20 cellular contexts compared by ENCODE assay signal in the genomic region with DNA sequence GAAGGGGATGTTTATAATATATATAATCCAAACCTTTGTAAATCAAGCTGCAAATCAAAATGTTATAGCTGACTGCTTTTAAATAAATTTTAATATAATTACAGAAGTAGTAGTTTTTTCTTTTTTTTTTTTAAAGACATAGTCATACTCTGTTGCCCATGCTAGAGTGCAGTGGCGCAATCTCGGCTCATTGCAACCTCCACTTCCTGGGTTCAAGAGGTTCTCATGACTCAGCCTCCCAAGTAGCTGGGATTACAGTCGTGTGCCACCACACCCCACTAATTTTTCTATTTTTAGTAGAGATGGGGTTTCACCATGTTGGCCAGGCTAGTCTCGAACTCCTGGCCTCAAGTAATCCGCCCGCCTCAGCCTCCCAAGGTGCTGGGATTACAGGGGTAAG.
DNase-seq lines count a peak whose midpoint lies in the region; ATAC-seq and TF ChIP-seq lines count a peak whose summit lies in the region.
"Had no signal": no experiment of that assay in that cellular context is flagged by ENCODE, and none has a peak within 500 bp of the region (broad histone marks: within the 10 kb centered on the region; RNA-seq: fewer than 3 reads in every experiment).

No MANE protein-coding gene starts in this region.

- BruUV-seq in MCF 10A (replicated peaks; lab: Mats Ljungman, UMichigan), result no TSS peak

- no peaks in the 10 kb centered on the region for H3K36me3 ChIP-seq in breast epithelium
- H3K36me3 ChIP-seq: esophagus squamous epithelium had no signal

- ATAC-seq in WTC11 (no peak), HG02981 (IDR thresholded peaks at IDR 0.05; ENCODE audit: unreplicated experiment) (no peak)
- ATAC-seq: activated T-cell treated with anti-CD3 and anti-CD28 coated beads, Interleukin-2, amount 50 U/mL, for 4 hours; stimulated activated naive B cell treated with anti-CD40 and anti-IgM and Interleukin-4, amounts not matched to agents 10 μg/mL and 1 μg/mL and 100 μg/mL, for 72 hours had no signal

- CTCF ChIA-PET in MCF 10A (lab: Yijun Ruan, JAX) (interaction anchor here (0.5 to 0.6 kb wide), 3 partner anchors 19 to 100 kb away, joined by 3 to 5 read pairs (median 3); no protein-coding TSS in a partner anchor), WTC11 (lab: Charles Lee) (interaction anchor here (0.6 kb wide), 2 partner anchors 68 to 69 kb away, joined by 3 to 4 read pairs; no protein-coding TSS in a partner anchor)

- H3K4me1 ChIP-seq in breast epithelium, result no peaks in the 10 kb centered on the region

- DNase-seq in MCF 10A (ENCODE audit: unreplicated experiment) (peak; percentile 66), breast epithelium (ENCODE audit: low spot score in 2 of 2) (no peak), MV-4-11 (lab: John Stamatoyannopoulos, UW) (peak; percentile 81), fibroblast of gingiva (ENCODE audit: low read depth) (peak; percentile 48), renal cortical epithelial cell (ENCODE audit: low read depth) (peak; percentile 46), WTC11 (ENCODE audit: low spot score) (no peak), occipital lobe (lab: John Stamatoyannopoulos, UW) (no peak)
- DNase-seq: activated CD4-positive, alpha-beta T cell treated with anti-CD3 and anti-CD28 coated beads, Interleukin-2, amount 10 ng/mL, durations not matched to agents 7 days and 5 days; activated T-cell treated with anti-CD3 and anti-CD28 coated beads, Interleukin-2, amount 50 U/mL, for 4 hours; amygdala; cortex of kidney; esophagus squamous epithelium; GOT3; KG1; mesendoderm; NCI-H1694 treated with DMSO at 0.1 percent for 48 hours; NCI-H526; stimulated activated naive B cell treated with anti-CD40 and anti-IgM and Interleukin-4, amounts not matched to agents 10 μg/mL and 1 μg/mL and 100 μg/mL, for 72 hours; T-helper 2 cell had no signal

- no peak overlapping the region for H3K4me3 Mint-ChIP-seq in MCF 10A (ENCODE audit: unreplicated experiment)
- H3K4me3 Mint-ChIP-seq in WTC11, result no peak overlapping the region
- H3K4me3 Mint-ChIP-seq: activated CD4-positive, alpha-beta T cell treated with anti-CD3 and anti-CD28 coated beads, Interleukin-2, amount 10 ng/mL, durations not matched to agents 7 days and 5 days; activated T-cell treated with anti-CD3 and anti-CD28 coated beads, Interleukin-2, amount 50 U/mL, for 4 hours; stimulated activated naive B cell treated with anti-CD40 and anti-IgM and Interleukin-4, amounts not matched to agents 10 μg/mL and 1 μg/mL and 100 μg/mL, for 72 hours had no signal

- H3K9me3 Mint-ChIP-seq in MCF 10A (ENCODE audit: unreplicated experiment) (no peaks in the 10 kb centered on the region), WTC11 (no peaks in the 10 kb centered on the region)
- H3K9me3 Mint-ChIP-seq: activated CD4-positive, alpha-beta T cell treated with anti-CD3 and anti-CD28 coated beads, Interleukin-2, amount 10 ng/mL, durations not matched to agents 7 days and 5 days; activated T-cell treated with anti-CD3 and anti-CD28 coated beads, Interleukin-2, amount 50 U/mL, for 4 hours; stimulated activated naive B cell treated with anti-CD40 and anti-IgM and Interleukin-4, amounts not matched to agents 10 μg/mL and 1 μg/mL and 100 μg/mL, for 72 hours had no signal

- no peaks in the 10 kb centered on the region for H3K27me3 ChIP-seq in breast epithelium
- H3K27me3 ChIP-seq: esophagus squamous epithelium had no signal

- POLR2A ChIA-PET in MCF 10A (lab: Yijun Ruan, JAX) (interaction anchor here (0.6 to 1.2 kb wide), 6 partner anchors 9 to 1032 kb away, joined by 3 to 5 read pairs (median 3); no protein-coding TSS in a partner anchor), WTC11 (lab: Charles Lee) (no interaction called here)

- H3K27me3 Mint-ChIP-seq in MCF 10A (ENCODE audit: insufficient read depth, unreplicated experiment) (no peaks in the 10 kb centered on the region), WTC11 (ENCODE audit: low read depth) (no peaks in the 10 kb centered on the region)
- H3K27me3 Mint-ChIP-seq: activated CD4-positive, alpha-beta T cell treated with anti-CD3 and anti-CD28 coated beads, Interleukin-2, amount 10 ng/mL, durations not matched to agents 7 days and 5 days; stimulated activated naive B cell treated with anti-CD40 and anti-IgM and Interleukin-4, amounts not matched to agents 10 μg/mL and 1 μg/mL and 100 μg/mL, for 72 hours had no signal

- intact Hi-C loops in MCF 10A (cut with micrococcal nuclease) (no loop called here), breast epithelium (cut with DNase I; ENCODE audit: low total_unique reads) (no loop called here)

- H3K27ac Mint-ChIP-seq in MCF 10A (ENCODE audit: low read depth, unreplicated experiment) (no peak overlapping the region), WTC11 (no peak overlapping the region)
- H3K27ac Mint-ChIP-seq: activated CD4-positive, alpha-beta T cell treated with anti-CD3 and anti-CD28 coated beads, Interleukin-2, amount 10 ng/mL, durations not matched to agents 7 days and 5 days; stimulated activated naive B cell treated with anti-CD40 and anti-IgM and Interleukin-4, amounts not matched to agents 10 μg/mL and 1 μg/mL and 100 μg/mL, for 72 hours had no signal

- no peaks in the 10 kb centered on the region for H3K9me3 ChIP-seq in breast epithelium
- H3K9me3 ChIP-seq: esophagus squamous epithelium had no signal

- no peak for TF ChIP-seq POLR2A in breast epithelium (IDR thresholded peaks at IDR 0.05)

- H3K36me3 Mint-ChIP-seq in MCF 10A (ENCODE audit: insufficient read depth, unreplicated experiment) (peaks cover 13% of the 10 kb centered on the region), WTC11 (no peaks in the 10 kb centered on the region)

- no peak overlapping the region for H3K27ac ChIP-seq in breast epithelium
- H3K27ac ChIP-seq: esophagus squamous epithelium had no signal

- H3K4me1 Mint-ChIP-seq in MCF 10A (ENCODE audit: insufficient read depth, unreplicated experiment), result peaks cover 38% of the 10 kb centered on the region
- peaks cover 10% of the 10 kb centered on the region for H3K4me1 Mint-ChIP-seq in WTC11

- no peak overlapping the region for H3K4me3 ChIP-seq in breast epithelium
- H3K4me3 ChIP-seq: esophagus squamous epithelium had no signal

- TF ChIP-seq CTCF in MCF 10A (IDR thresholded peaks at IDR 0.05; ENCODE audit: unreplicated experiment), result no peak
- no peak for TF ChIP-seq CTCF in breast epithelium (IDR thresholded peaks at IDR 0.05)
- no peak for TF ChIP-seq CTCF in WTC11 (IDR thresholded peaks at IDR 0.05)

TF ChIP-seq in WTC11, 78 proteins besides CTCF, POLR2A, EP300 and RAD21 (continues in another document):
- TF ChIP-seq SOX15 (CRISPR knock-in tag; IDR thresholded peaks at IDR 0.05) (no peak), AR (CRISPR knock-in tag; IDR thresholded peaks at IDR 0.05) (no peak), NR3C1 (CRISPR knock-in tag; conservative IDR thresholded peaks at IDR 0.05; ENCODE audit: low read depth) (no peak), JAZF1 (CRISPR knock-in tag; IDR thresholded peaks at IDR 0.05) (no peak), TP53 (CRISPR knock-in tag; IDR thresholded peaks at IDR 0.05) (no peak)
- TF ChIP-seq, protein P1, sequence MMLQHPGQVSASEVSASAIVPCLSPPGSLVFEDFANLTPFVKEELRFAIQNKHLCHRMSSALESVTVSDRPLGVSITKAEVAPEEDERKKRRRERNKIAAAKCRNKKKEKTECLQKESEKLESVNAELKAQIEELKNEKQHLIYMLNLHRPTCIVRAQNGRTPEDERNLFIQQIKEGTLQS (CRISPR knock-in tag; conservative IDR thresholded peaks at IDR 0.05), result no peak
- TF ChIP-seq, protein P2, sequence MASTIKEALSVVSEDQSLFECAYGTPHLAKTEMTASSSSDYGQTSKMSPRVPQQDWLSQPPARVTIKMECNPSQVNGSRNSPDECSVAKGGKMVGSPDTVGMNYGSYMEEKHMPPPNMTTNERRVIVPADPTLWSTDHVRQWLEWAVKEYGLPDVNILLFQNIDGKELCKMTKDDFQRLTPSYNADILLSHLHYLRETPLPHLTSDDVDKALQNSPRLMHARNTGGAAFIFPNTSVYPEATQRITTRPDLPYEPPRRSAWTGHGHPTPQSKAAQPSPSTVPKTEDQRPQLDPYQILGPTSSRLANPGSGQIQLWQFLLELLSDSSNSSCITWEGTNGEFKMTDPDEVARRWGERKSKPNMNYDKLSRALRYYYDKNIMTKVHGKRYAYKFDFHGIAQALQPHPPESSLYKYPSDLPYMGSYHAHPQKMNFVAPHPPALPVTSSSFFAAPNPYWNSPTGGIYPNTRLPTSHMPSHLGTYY (CRISPR knock-in tag; IDR thresholded peaks at IDR 0.05), result no peak

Comparison
In these comparisons a context has a peak if more than half of its experiments do, and no peak if none do; other contexts are left out.
1. DNase-seq: peak in MCF 10A (single experiment), MV-4-11 (single experiment), fibroblast of gingiva (single experiment) and renal cortical epithelial cell (single experiment); none in breast epithelium (0 of 2), WTC11 (single experiment) and occipital lobe (single experiment).